ENCODE assay signal across 1 cellular context in genomic region chr12:123457980-123458779, GRCh38.
TF ChIP-seq lines count a peak whose summit lies in the region.

Gene SNRNP35 (plus strand): TSS chr12:123458139. CDS start chr12:123465541, 7,402 bp downstream.

TF ChIP-seq in K562, 482 proteins besides CTCF, POLR2A, EP300 and RAD21 (continued from another document and continues in another):
- TF ChIP-seq, protein P1, sequence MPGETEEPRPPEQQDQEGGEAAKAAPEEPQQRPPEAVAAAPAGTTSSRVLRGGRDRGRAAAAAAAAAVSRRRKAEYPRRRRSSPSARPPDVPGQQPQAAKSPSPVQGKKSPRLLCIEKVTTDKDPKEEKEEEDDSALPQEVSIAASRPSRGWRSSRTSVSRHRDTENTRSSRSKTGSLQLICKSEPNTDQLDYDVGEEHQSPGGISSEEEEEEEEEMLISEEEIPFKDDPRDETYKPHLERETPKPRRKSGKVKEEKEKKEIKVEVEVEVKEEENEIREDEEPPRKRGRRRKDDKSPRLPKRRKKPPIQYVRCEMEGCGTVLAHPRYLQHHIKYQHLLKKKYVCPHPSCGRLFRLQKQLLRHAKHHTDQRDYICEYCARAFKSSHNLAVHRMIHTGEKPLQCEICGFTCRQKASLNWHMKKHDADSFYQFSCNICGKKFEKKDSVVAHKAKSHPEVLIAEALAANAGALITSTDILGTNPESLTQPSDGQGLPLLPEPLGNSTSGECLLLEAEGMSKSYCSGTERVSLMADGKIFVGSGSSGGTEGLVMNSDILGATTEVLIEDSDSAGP (CRISPR knock-in tag; IDR thresholded peaks at IDR 0.05): 0 out of 2 replicates have a peak, but pooled peaks have one; percentile 18
- TF ChIP-seq ZNF282 (CRISPR knock-in tag; IDR thresholded peaks at IDR 0.05) (no peak), NCOR1 (IDR thresholded peaks at IDR 0.05) (peak; percentile 41), BACH1 (tag; IDR thresholded peaks at IDR 0.05) (no peak), ZFP30 (CRISPR knock-in tag; IDR thresholded peaks at IDR 0.05; ENCODE audit: borderline replicate concordance) (no peak), SMAD1 (IDR thresholded peaks at IDR 0.05; ENCODE audit: low read depth, low read length, partially characterized antibody) (peak; percentile 64), RFX1 (IDR thresholded peaks at IDR 0.05) (no peak), SIN3B (IDR thresholded peaks at IDR 0.05; ENCODE audit: low read depth) (peak; percentile 82), RBM14 (IDR thresholded peaks at IDR 0.05; ENCODE audit: borderline replicate concordance, insufficient read depth, low read depth, low read length) (no peak), MTA2 (IDR thresholded peaks at IDR 0.05; ENCODE audit: low read depth) (no peak), STAT5B (CRISPR knock-in tag; IDR thresholded peaks at IDR 0.05) (no peak), ZNF253 (CRISPR knock-in tag; conservative IDR thresholded peaks at IDR 0.05) (no peak), FOXJ3 (CRISPR knock-in tag; IDR thresholded peaks at IDR 0.05) (no peak), ZNF785 (CRISPR knock-in tag; IDR thresholded peaks at IDR 0.05) (no peak), BCOR (IDR thresholded peaks at IDR 0.05) (peak; percentile 47; the same call in 1 of the 2 replicates), CREBBP (IDR thresholded peaks at IDR 0.05; ENCODE audit: low read depth, low read length) (no peak), CBX3 (IDR thresholded peaks at IDR 0.05; ENCODE audit: borderline replicate concordance in 1 of 2, low read length in 2 of 2) (peak in 1 of 2 experiments; percentile 43; a peak in 1 of 3 replicates), KLF1 (tag; IDR thresholded peaks at IDR 0.05) (no peak), HNRNPLL (IDR thresholded peaks at IDR 0.05; ENCODE audit: low read depth, low read length, poor library complexity, severe bottlenecking) (peak; percentile 18), YBX1 (IDR thresholded peaks at IDR 0.05) (no peak), SMARCB1 (IDR thresholded peaks at IDR 0.05; ENCODE audit: insufficient read length, low read depth) (no peak), NCOA1 (IDR thresholded peaks at IDR 0.05; ENCODE audit: low read depth) (no peak), TFAM (CRISPR knock-in tag; conservative IDR thresholded peaks at IDR 0.05) (no peak), ZBTB11 (CRISPR knock-in tag; IDR thresholded peaks at IDR 0.05) (peak in 1 of 3 experiments; percentile 91; a peak in 2 of 6 replicates), TEAD1 (CRISPR knock-in tag; IDR thresholded peaks at IDR 0.05) (peak in 1 of 2 experiments; percentile 84; a peak in 2 of 4 replicates), SRF (CRISPR knock-in tag; IDR thresholded peaks at IDR 0.05) (no peak), IRF2 (CRISPR knock-in tag; IDR thresholded peaks at IDR 0.05) (no peak), KLF13 (tag; IDR thresholded peaks at IDR 0.05; ENCODE audit: borderline replicate concordance, low read depth) (0 out of 2 replicates have a peak, but pooled peaks have one; percentile 46), CCNT2 (IDR thresholded peaks at IDR 0.05; ENCODE audit: borderline replicate concordance, extremely low read depth, insufficient read length, low read depth, low read length) (no peak), ZNF3 (CRISPR knock-in tag; IDR thresholded peaks at IDR 0.05) (no peak), MTA1 (IDR thresholded peaks at IDR 0.05; ENCODE audit: borderline replicate concordance) (no peak), MBD2 (IDR thresholded peaks at IDR 0.05; ENCODE audit: borderline replicate concordance, low read depth) (peak; percentile 68; the same call in 1 of the 2 replicates), NRF1 (conservative IDR thresholded peaks at IDR 0.05 in 1 of 2, IDR thresholded peaks at IDR 0.05 in 1 of 2) (peak; percentile 97), RBM17 (IDR thresholded peaks at IDR 0.05; ENCODE audit: borderline replicate concordance, low read depth, low read length) (no peak), TFAP4 (CRISPR knock-in tag; IDR thresholded peaks at IDR 0.05; ENCODE audit: borderline replicate concordance) (peak; percentile 95), KLF6 (CRISPR knock-in tag; IDR thresholded peaks at IDR 0.05; ENCODE audit: borderline replicate concordance) (no peak), PHB2 (IDR thresholded peaks at IDR 0.05; ENCODE audit: low read depth) (no peak), NFE2L1 (tag; IDR thresholded peaks at IDR 0.05; ENCODE audit: borderline replicate concordance, low read depth) (no peak), HMGXB4 (CRISPR knock-in tag; IDR thresholded peaks at IDR 0.05) (peak; percentile 90), ZBTB1 (CRISPR knock-in tag; IDR thresholded peaks at IDR 0.05; ENCODE audit: borderline replicate concordance, low read depth) (peak; percentile 46; the same call in 1 of the 2 replicates), EHMT2 (IDR thresholded peaks at IDR 0.05) (no peak), POU5F1 (IDR thresholded peaks at IDR 0.05; ENCODE audit: borderline replicate concordance, low read depth, low read length, partially characterized antibody) (no peak), ZNF76 (CRISPR knock-in tag; IDR thresholded peaks at IDR 0.05; ENCODE audit: borderline replicate concordance) (no peak), POLR2AphosphoS2 (IDR thresholded peaks at IDR 0.05; ENCODE audit: low read length) (no peak), HMGN3 (IDR thresholded peaks at IDR 0.05; ENCODE audit: borderline replicate concordance, extremely low read depth, insufficient read length, low read depth, low read length) (no peak)
- TF ChIP-seq, protein P2, sequence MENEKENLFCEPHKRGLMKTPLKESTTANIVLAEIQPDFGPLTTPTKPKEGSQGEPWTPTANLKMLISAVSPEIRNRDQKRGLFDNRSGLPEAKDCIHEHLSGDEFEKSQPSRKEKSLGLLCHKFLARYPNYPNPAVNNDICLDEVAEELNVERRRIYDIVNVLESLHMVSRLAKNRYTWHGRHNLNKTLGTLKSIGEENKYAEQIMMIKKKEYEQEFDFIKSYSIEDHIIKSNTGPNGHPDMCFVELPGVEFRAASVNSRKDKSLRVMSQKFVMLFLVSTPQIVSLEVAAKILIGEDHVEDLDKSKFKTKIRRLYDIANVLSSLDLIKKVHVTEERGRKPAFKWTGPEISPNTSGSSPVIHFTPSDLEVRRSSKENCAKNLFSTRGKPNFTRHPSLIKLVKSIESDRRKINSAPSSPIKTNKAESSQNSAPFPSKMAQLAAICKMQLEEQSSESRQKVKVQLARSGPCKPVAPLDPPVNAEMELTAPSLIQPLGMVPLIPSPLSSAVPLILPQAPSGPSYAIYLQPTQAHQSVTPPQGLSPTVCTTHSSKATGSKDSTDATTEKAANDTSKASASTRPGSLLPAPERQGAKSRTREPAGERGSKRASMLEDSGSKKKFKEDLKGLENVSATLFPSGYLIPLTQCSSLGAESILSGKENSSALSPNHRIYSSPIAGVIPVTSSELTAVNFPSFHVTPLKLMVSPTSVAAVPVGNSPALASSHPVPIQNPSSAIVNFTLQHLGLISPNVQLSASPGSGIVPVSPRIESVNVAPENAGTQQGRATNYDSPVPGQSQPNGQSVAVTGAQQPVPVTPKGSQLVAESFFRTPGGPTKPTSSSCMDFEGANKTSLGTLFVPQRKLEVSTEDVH (IDR thresholded peaks at IDR 0.05; ENCODE audit: low read depth, partially characterized antibody): peak; percentile 46
- TF ChIP-seq, protein P3, sequence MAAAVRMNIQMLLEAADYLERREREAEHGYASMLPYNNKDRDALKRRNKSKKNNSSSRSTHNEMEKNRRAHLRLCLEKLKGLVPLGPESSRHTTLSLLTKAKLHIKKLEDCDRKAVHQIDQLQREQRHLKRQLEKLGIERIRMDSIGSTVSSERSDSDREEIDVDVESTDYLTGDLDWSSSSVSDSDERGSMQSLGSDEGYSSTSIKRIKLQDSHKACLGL (CRISPR knock-in tag; IDR thresholded peaks at IDR 0.05; ENCODE audit: borderline replicate concordance, poor library complexity, severe bottlenecking): no peak
- TF ChIP-seq, protein P4, sequence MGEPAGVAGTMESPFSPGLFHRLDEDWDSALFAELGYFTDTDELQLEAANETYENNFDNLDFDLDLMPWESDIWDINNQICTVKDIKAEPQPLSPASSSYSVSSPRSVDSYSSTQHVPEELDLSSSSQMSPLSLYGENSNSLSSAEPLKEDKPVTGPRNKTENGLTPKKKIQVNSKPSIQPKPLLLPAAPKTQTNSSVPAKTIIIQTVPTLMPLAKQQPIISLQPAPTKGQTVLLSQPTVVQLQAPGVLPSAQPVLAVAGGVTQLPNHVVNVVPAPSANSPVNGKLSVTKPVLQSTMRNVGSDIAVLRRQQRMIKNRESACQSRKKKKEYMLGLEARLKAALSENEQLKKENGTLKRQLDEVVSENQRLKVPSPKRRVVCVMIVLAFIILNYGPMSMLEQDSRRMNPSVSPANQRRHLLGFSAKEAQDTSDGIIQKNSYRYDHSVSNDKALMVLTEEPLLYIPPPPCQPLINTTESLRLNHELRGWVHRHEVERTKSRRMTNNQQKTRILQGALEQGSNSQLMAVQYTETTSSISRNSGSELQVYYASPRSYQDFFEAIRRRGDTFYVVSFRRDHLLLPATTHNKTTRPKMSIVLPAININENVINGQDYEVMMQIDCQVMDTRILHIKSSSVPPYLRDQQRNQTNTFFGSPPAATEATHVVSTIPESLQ (CRISPR knock-in tag; IDR thresholded peaks at IDR 0.05): no peak; the same call in 1 of the 2 replicates
- TF ChIP-seq, protein P5, sequence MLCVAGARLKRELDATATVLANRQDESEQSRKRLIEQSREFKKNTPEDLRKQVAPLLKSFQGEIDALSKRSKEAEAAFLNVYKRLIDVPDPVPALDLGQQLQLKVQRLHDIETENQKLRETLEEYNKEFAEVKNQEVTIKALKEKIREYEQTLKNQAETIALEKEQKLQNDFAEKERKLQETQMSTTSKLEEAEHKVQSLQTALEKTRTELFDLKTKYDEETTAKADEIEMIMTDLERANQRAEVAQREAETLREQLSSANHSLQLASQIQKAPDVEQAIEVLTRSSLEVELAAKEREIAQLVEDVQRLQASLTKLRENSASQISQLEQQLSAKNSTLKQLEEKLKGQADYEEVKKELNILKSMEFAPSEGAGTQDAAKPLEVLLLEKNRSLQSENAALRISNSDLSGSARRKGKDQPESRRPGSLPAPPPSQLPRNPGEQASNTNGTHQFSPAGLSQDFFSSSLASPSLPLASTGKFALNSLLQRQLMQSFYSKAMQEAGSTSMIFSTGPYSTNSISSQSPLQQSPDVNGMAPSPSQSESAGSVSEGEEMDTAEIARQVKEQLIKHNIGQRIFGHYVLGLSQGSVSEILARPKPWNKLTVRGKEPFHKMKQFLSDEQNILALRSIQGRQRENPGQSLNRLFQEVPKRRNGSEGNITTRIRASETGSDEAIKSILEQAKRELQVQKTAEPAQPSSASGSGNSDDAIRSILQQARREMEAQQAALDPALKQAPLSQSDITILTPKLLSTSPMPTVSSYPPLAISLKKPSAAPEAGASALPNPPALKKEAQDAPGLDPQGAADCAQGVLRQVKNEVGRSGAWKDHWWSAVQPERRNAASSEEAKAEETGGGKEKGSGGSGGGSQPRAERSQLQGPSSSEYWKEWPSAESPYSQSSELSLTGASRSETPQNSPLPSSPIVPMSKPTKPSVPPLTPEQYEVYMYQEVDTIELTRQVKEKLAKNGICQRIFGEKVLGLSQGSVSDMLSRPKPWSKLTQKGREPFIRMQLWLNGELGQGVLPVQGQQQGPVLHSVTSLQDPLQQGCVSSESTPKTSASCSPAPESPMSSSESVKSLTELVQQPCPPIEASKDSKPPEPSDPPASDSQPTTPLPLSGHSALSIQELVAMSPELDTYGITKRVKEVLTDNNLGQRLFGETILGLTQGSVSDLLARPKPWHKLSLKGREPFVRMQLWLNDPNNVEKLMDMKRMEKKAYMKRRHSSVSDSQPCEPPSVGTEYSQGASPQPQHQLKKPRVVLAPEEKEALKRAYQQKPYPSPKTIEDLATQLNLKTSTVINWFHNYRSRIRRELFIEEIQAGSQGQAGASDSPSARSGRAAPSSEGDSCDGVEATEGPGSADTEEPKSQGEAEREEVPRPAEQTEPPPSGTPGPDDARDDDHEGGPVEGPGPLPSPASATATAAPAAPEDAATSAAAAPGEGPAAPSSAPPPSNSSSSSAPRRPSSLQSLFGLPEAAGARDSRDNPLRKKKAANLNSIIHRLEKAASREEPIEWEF (CRISPR knock-in tag; IDR thresholded peaks at IDR 0.05): no peak
